Comparison of ENCODE assay signal across 19 cellular contexts in genomic region chr3:152611905-152612304, GRCh38.
"Had no signal": no experiment of that assay in that cellular context is flagged by ENCODE, and none has a peak within 500 bp of the region (broad histone marks: within the 10 kb centered on the region; RNA-seq: fewer than 3 reads in every experiment).

No MANE protein-coding gene starts in this region.

- H3K4me1 Mint-ChIP-seq: activated CD4-positive, alpha-beta T cell treated with anti-CD3 and anti-CD28 coated beads, Interleukin-2, amount 10 ng/mL, durations not matched to agents 7 days and 5 days; activated naive CD8-positive, alpha-beta T cell treated with anti-CD3 and anti-CD28 coated beads for 36 hours; central memory CD8-positive, alpha-beta T cell had no signal

- H3K27ac Mint-ChIP-seq: activated CD4-positive, alpha-beta T cell treated with anti-CD3 and anti-CD28 coated beads, Interleukin-2, amount 10 ng/mL, durations not matched to agents 7 days and 5 days; activated naive CD8-positive, alpha-beta T cell treated with anti-CD3 and anti-CD28 coated beads for 36 hours; activated T-helper 1 cell treated with anti-CD3 and anti-CD28 coated beads, Interleukin-12 subunit alpha, Interleukin-12 subunit beta, Interleukin-2, Interleukin-4 antibody, amounts not matched to agents 30 ng/mL and 10 ng/mL and 1 ng/mL, durations not matched to agents 14 hours and 24 hours and 36 hours; effector memory CD8-positive, alpha-beta T cell; nephron had no signal

- H3K27me3 ChIP-seq: body of pancreas, left lung, transverse colon, vagina had no signal

- ATAC-seq: body of pancreas; effector memory CD8-positive, alpha-beta T cell; left lung had no signal

- H3K4me3 ChIP-seq: body of pancreas, left lung, prostate gland, transverse colon, vagina had no signal

- H3K4me3 Mint-ChIP-seq: activated CD4-positive, alpha-beta T cell treated with anti-CD3 and anti-CD28 coated beads, Interleukin-2, amount 10 ng/mL, durations not matched to agents 7 days and 5 days; activated naive CD8-positive, alpha-beta T cell treated with anti-CD3 and anti-CD28 coated beads for 36 hours; activated T-helper 1 cell treated with anti-CD3 and anti-CD28 coated beads, Interleukin-12 subunit alpha, Interleukin-12 subunit beta, Interleukin-2, Interleukin-4 antibody, amounts not matched to agents 30 ng/mL and 10 ng/mL and 1 ng/mL, durations not matched to agents 14 hours and 24 hours and 36 hours; central memory CD8-positive, alpha-beta T cell; effector memory CD8-positive, alpha-beta T cell; nephron had no signal

- FAIRE-seq: frontal cortex, islet of Langerhans had no signal

- H3K36me3 Mint-ChIP-seq: activated naive CD8-positive, alpha-beta T cell treated with anti-CD3 and anti-CD28 coated beads for 36 hours had no signal

- H3K9me3 Mint-ChIP-seq: activated CD4-positive, alpha-beta T cell treated with anti-CD3 and anti-CD28 coated beads, Interleukin-2, amount 10 ng/mL, durations not matched to agents 7 days and 5 days; activated naive CD8-positive, alpha-beta T cell treated with anti-CD3 and anti-CD28 coated beads for 36 hours; activated T-helper 1 cell treated with anti-CD3 and anti-CD28 coated beads, Interleukin-12 subunit alpha, Interleukin-12 subunit beta, Interleukin-2, Interleukin-4 antibody, amounts not matched to agents 30 ng/mL and 10 ng/mL and 1 ng/mL, durations not matched to agents 14 hours and 24 hours and 36 hours; central memory CD8-positive, alpha-beta T cell; effector memory CD8-positive, alpha-beta T cell had no signal

- H3K9me3 ChIP-seq: body of pancreas, left lung, prostate gland, transverse colon, vagina had no signal

- H3K36me3 ChIP-seq: left lung, prostate gland, transverse colon, vagina had no signal

- H3K4me1 ChIP-seq: body of pancreas, left lung, prostate gland, transverse colon, vagina had no signal

- H3K27ac ChIP-seq: body of pancreas, epithelial cell of prostate, left lung, prostate gland, vagina had no signal

- DNase-seq: activated CD4-positive, alpha-beta T cell treated with anti-CD3 and anti-CD28 coated beads, Interleukin-2, amount 10 ng/mL, durations not matched to agents 7 days and 5 days; activated CD8-positive, alpha-beta memory T cell treated with anti-CD3 and anti-CD28 coated beads for 24 hours; activated naive CD8-positive, alpha-beta T cell treated with anti-CD3 and anti-CD28 coated beads for 36 hours; body of pancreas; dermis blood vessel endothelial cell; effector memory CD8-positive, alpha-beta T cell; left lung; occipital lobe; stimulated activated CD4-positive, alpha-beta T cell treated with anti-CD3 and anti-CD28 coated beads, Interleukin-12 subunit alpha, Interleukin-12 subunit beta, amount 100 ng/mL, for 4 hours; stimulated activated naive CD4-positive, alpha-beta T cell; transverse colon had no signal
